In the genomic region with DNA sequence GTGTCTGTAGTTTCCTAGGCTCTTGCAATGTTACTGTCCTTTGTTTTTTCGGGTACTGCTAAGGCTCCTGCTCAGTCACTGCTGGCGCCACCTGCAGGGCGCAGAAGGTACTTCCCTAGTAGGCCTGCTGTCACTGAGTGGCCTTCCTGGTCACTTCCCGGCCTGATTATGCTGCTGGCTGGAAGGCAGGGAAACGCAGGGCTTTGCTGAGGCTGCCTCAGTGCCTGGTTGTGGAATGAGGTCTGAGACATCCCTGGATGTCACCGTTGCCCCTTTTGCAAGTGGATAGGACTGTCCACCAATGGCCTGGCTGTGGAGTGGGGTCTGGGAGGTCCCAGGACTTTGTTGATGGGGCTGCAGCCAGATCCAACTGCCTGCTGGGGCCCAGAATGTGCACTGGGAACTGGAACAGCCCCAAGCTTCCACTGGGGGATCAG, we compare ENCODE assay signal across 9 cellular contexts. TPM values are rescaled to one million over a fixed set of nuclear protein-coding genes. Genes with fewer than 3 reads are reported as not detected.
A peak's percentile ranks its signal among the peaks of the same experiment; 100 is the strongest.
DNase-seq lines count a peak whose midpoint lies in the region; ATAC-seq, FAIRE-seq and TF ChIP-seq lines count a peak whose summit lies in the region.
"Had no signal": no experiment of that assay in that cellular context is flagged by ENCODE, and none has a peak within 500 bp of the region (broad histone marks: within the 10 kb centered on the region; RNA-seq: fewer than 3 reads in every experiment).

No MANE protein-coding gene starts in this region.

- no peaks in the 10 kb centered on the region for H3K27me3 Mint-ChIP-seq in activated T-cell treated with anti-CD3 and anti-CD28 coated beads, Interleukin-2, amount 50 U/mL, for 72 hours (ENCODE audit: low read depth)
- no peaks in the 10 kb centered on the region for H3K27me3 Mint-ChIP-seq in glutamatergic neuron (ENCODE audit: unreplicated experiment)

- H3K4me3 ChIP-seq in PC-9 (no peak overlapping the region), small intestine (ENCODE audit: low read depth in 1 of 2, low read length in 2 of 2) (no peak overlapping the region)

- no peaks in the 10 kb centered on the region for H3K4me1 Mint-ChIP-seq in activated T-cell treated with anti-CD3 and anti-CD28 coated beads, Interleukin-2, amount 50 U/mL, for 72 hours (ENCODE audit: low read depth)
- H3K4me1 Mint-ChIP-seq in glutamatergic neuron (ENCODE audit: low read depth, unreplicated experiment), result peaks cover 5% of the 10 kb centered on the region

- H3K36me3 ChIP-seq in PC-9 (ENCODE audit: low read depth) (no peaks in the 10 kb centered on the region), small intestine (ENCODE audit: control insufficient read depth in 2 of 2, insufficient read depth in 2 of 2, low read length in 2 of 2) (no peaks in the 10 kb centered on the region)

- POLR2A ChIA-PET in PC-9 (lab: Charles Lee; ENCODE audit: unreplicated experiment), result no interaction called here

- H3K9me3 ChIP-seq in PC-9 (ENCODE audit: insufficient read depth, low read depth) (peaks cover 3% of the 10 kb centered on the region; the same call in 1 of the 2 replicates), small intestine (ENCODE audit: control insufficient read depth, low read depth) (no peaks in the 10 kb centered on the region)

- FAIRE-seq in small intestine (lab: Jason Lieb, UNC), result no peak

- H3K4me2 ChIP-seq in PC-9, result no peak overlapping the region

- H4K20me1 ChIP-seq in PC-9 (ENCODE audit: insufficient read depth), result no peaks in the 10 kb centered on the region

- H3K9me2 ChIP-seq in PC-9 (ENCODE audit: insufficient read depth), result no peaks in the 10 kb centered on the region

- H3K4me3 Mint-ChIP-seq in activated T-cell treated with anti-CD3 and anti-CD28 coated beads, Interleukin-2, amount 50 U/mL, for 72 hours, result no peak overlapping the region
- H3K4me3 Mint-ChIP-seq in glutamatergic neuron (ENCODE audit: unreplicated experiment), result no peak overlapping the region
- H3K4me3 Mint-ChIP-seq: activated naive CD8-positive, alpha-beta T cell had no signal

- H3K27ac Mint-ChIP-seq in activated T-cell treated with anti-CD3 and anti-CD28 coated beads, Interleukin-2, amount 50 U/mL, for 72 hours, result no peak overlapping the region
- no peak overlapping the region for H3K27ac Mint-ChIP-seq in glutamatergic neuron (ENCODE audit: unreplicated experiment)
- H3K27ac Mint-ChIP-seq: activated naive CD8-positive, alpha-beta T cell had no signal

- no peak overlapping the region for H3K27ac ChIP-seq in PC-9
- H3K27ac ChIP-seq in small intestine (ENCODE audit: low read depth in 1 of 2, low read length in 1 of 2), result no peak overlapping the region

- no peaks in the 10 kb centered on the region for H3K79me2 ChIP-seq in PC-9 (ENCODE audit: low read depth)

- WGBS in small intestine, 3 donors, result 16 to 20% (median 17%) methylated on average over 6 of the region's 6 CpGs

- no peak overlapping the region for H2AFZ ChIP-seq in PC-9

- no TSS peak for BruUV-seq in PC-9 (replicated peaks; lab: Mats Ljungman, UMichigan)

- DNase-seq in DMS 273 (lab: John Stamatoyannopoulos, UW; ENCODE audit: unreplicated experiment) (peak; percentile 78), PC-9 (peak; percentile 42 to 57), glutamatergic neuron (peak; percentile 86), small intestine (peak; percentile 81), cerebellar nuclear complex (lab: John Stamatoyannopoulos, UW) (no peak)
- peak; percentile 60 to 76 for DNase-seq in activated T-cell treated with anti-CD3 and anti-CD28 coated beads, Interleukin-2, amount 50 U/mL, for 72 hours

- H3F3A ChIP-seq in PC-9 (ENCODE audit: insufficient read depth, low read depth), result no peaks in the 10 kb centered on the region

- H3K4me1 ChIP-seq in PC-9 (replicated peaks; ENCODE audit: insufficient read depth) (no peaks in the 10 kb centered on the region), small intestine (ENCODE audit: control insufficient read depth in 2 of 2, insufficient read depth in 1 of 2, low read depth in 1 of 2, low read length in 1 of 2) (peaks cover 0 to 2% of the 10 kb centered on the region in 2 donors)

- H3K27me3 ChIP-seq in PC-9 (ENCODE audit: insufficient read depth, low read depth) (no peaks in the 10 kb centered on the region), small intestine (ENCODE audit: control insufficient read depth in 2 of 2, insufficient read depth in 2 of 2, low read length in 2 of 2) (no peaks in the 10 kb centered on the region)

- no peaks in the 10 kb centered on the region for H3K36me3 Mint-ChIP-seq in activated T-cell treated with anti-CD3 and anti-CD28 coated beads, Interleukin-2, amount 50 U/mL, for 72 hours (ENCODE audit: insufficient read depth in 2 of 2)
- no peaks in the 10 kb centered on the region for H3K36me3 Mint-ChIP-seq in glutamatergic neuron (ENCODE audit: unreplicated experiment)
- H3K36me3 Mint-ChIP-seq: activated naive CD8-positive, alpha-beta T cell had no signal

- peak; percentile 98 for ATAC-seq in GM19452 (IDR thresholded peaks at IDR 0.05; ENCODE audit: unreplicated experiment)
- peak; percentile 94 for ATAC-seq in HG03432 (IDR thresholded peaks at IDR 0.05; ENCODE audit: unreplicated experiment)
- ATAC-seq in activated T-cell treated with anti-CD3 and anti-CD28 coated beads, Interleukin-2, amount 50 U/mL, for 72 hours (replicated peaks in 1 of 2), result peak; percentile 62 to 69

- TF ChIP-seq CTCF in PC-9 (conservative IDR thresholded peaks at IDR 0.05) (peak; percentile 73), glutamatergic neuron (IDR thresholded peaks at IDR 0.05; ENCODE audit: partially characterized antibody, unreplicated experiment) (peak; percentile 87)

- intact Hi-C loops in PC-9 (cut with micrococcal nuclease; ENCODE audit: unreplicated experiment), result loop anchor here (5.0 kb wide), 1 partner anchor 227 kb away; no protein-coding TSS in a partner anchor

- CTCF ChIA-PET in PC-9 (lab: Charles Lee), result no interaction called here

- H3K9me3 Mint-ChIP-seq in activated T-cell treated with anti-CD3 and anti-CD28 coated beads, Interleukin-2, amount 50 U/mL, for 72 hours, result no peaks in the 10 kb centered on the region
- no peaks in the 10 kb centered on the region for H3K9me3 Mint-ChIP-seq in glutamatergic neuron (ENCODE audit: unreplicated experiment)

RNA-seq across cellular contexts. Expression of a gene that starts 13.1 kb away (rescaled TPM):
- total RNA-seq in PC-9 (2021), result 1.8 and 2.8 TPM in 2 replicates
- not detected for total RNA-seq in activated T-cell treated with anti-CD3 and anti-CD28 coated beads, Interleukin-2, amount 50 U/mL, for 72 hours
- total RNA-seq in glutamatergic neuron (ENCODE audit: unreplicated experiment), result not detected
- polyA plus RNA-seq in small intestine, result not detected

Comparison
In these comparisons a context has a peak if more than half of its experiments do, and no peak if none do; other contexts are left out.
1. DNase-seq: peak in DMS 273 (single experiment), PC-9 (2 of 2), activated T-cell treated with anti-CD3 and anti-CD28 coated beads, Interleukin-2, amount 50 U/mL, for 72 hours (2 of 2), glutamatergic neuron (single experiment) and small intestine (single experiment); none in cerebellar nuclear complex (0 of 2).
2. Peak in every context shown above with its lines, with median percentiles within 50 percentile points of each other: ATAC-seq.